8 cellular contexts compared by ENCODE assay signal in genomic region chr19:54190942-54191670, GRCh38. TPM values are rescaled to one million over a fixed set of nuclear protein-coding genes. Genes with fewer than 3 reads are reported as not detected.
DNase-seq lines count a peak whose midpoint lies in the region; ATAC-seq and TF ChIP-seq lines count a peak whose summit lies in the region.

TSS of gene TSEN34 (plus strand) at chr19:54191308. CDS start at chr19:54191365, 57 bp downstream.

- intact Hi-C loops in CD4-positive, alpha-beta memory T cell (cut with micrococcal nuclease), result loop anchor here (1.0 to 5.0 kb wide), 8 partner anchors 9 to 1931 kb away; partner anchors contain the start of genes CNOT3, LENG1, LENG9 and MYADM

- CTCF ChIA-PET in CD4-positive, alpha-beta memory T cell (lab: Charles Lee; ENCODE audit: partially characterized antibody), result interaction anchor here (1.9 to 5.0 kb wide), 4 partner anchors 12 to 76 kb away, joined by 7 to 56 read pairs (median 15); partner anchors contain the start of genes LENG1 and RPS9

- H3K9me3 Mint-ChIP-seq in CD4-positive, alpha-beta memory T cell, result peaks cover 0 to 1% (median 0%) of the 10 kb centered on the region in 8 donors
- H3K9me3 Mint-ChIP-seq in stimulated activated effector memory CD8-positive, alpha-beta T cell treated with anti-CD3 and anti-CD28 coated beads, Interleukin-12 subunit alpha, Interleukin-12 subunit beta, amount 100 ng/mL, for 72 hours, result no peaks in the 10 kb centered on the region

- peak within 1 kb of the TSS; percentile 94 to 100 (median 99) for H3K27ac Mint-ChIP-seq in CD4-positive, alpha-beta memory T cell
- H3K27ac Mint-ChIP-seq in stimulated activated effector memory CD8-positive, alpha-beta T cell treated with anti-CD3 and anti-CD28 coated beads, Interleukin-12 subunit alpha, Interleukin-12 subunit beta, amount 100 ng/mL, for 72 hours, result peak within 1 kb of the TSS; percentile 99

- H3K36me3 Mint-ChIP-seq in CD4-positive, alpha-beta memory T cell, result peaks cover 18 to 30% of the 10 kb centered on the region in 2 donors
- peaks cover 83% of the 10 kb centered on the region for H3K36me3 Mint-ChIP-seq in stimulated activated effector memory CD8-positive, alpha-beta T cell treated with anti-CD3 and anti-CD28 coated beads, Interleukin-12 subunit alpha, Interleukin-12 subunit beta, amount 100 ng/mL, for 72 hours

- peak within 1 kb of the TSS; percentile 99 for H3K27ac ChIP-seq in CD4-positive, alpha-beta memory T cell (ENCODE audit: low read depth, low read length)

- H3K9ac ChIP-seq in mucosa of stomach (ENCODE audit: low read length), result peak within 1 kb of the TSS; percentile 90

- POLR2A ChIA-PET in CD4-positive, alpha-beta memory T cell (lab: Charles Lee; ENCODE audit: partially characterized antibody), result interaction anchor here (0.7 to 7.3 kb wide), 17 partner anchors 11 to 1463 kb away, joined by 3 to 256 read pairs (median 5); partner anchors contain the start of genes CNOT3, LENG1, LENG8 and PRPF31

- no peaks in the 10 kb centered on the region for H3K27me3 Mint-ChIP-seq in CD4-positive, alpha-beta memory T cell

- H3K36me3 ChIP-seq in CD4-positive, alpha-beta memory T cell (ENCODE audit: insufficient read depth, low read length), result peaks cover 17% of the 10 kb centered on the region
- H3K36me3 ChIP-seq in mucosa of stomach (ENCODE audit: control insufficient read depth, insufficient read depth, low read length), result no peaks in the 10 kb centered on the region

- peak within 1 kb of the TSS; percentile 63 to 76 for H3K4me3 ChIP-seq in CD4-positive, alpha-beta memory T cell (ENCODE audit: low read length in 2 of 2)
- H3K4me3 ChIP-seq in epithelial cell of proximal tubule (ENCODE audit: low read depth, low read length) (peak within 1 kb of the TSS; percentile 87), mucosa of stomach (ENCODE audit: low read length) (peak within 1 kb of the TSS; percentile 77)

- H3K4me1 Mint-ChIP-seq in CD4-positive, alpha-beta memory T cell, result peaks cover 17 to 54% (median 34%) of the 10 kb centered on the region in 4 donors
- peaks cover 43% of the 10 kb centered on the region for H3K4me1 Mint-ChIP-seq in stimulated activated effector memory CD8-positive, alpha-beta T cell treated with anti-CD3 and anti-CD28 coated beads, Interleukin-12 subunit alpha, Interleukin-12 subunit beta, amount 100 ng/mL, for 72 hours

- TF ChIP-seq CTCF in epithelial cell of proximal tubule (conservative IDR thresholded peaks at IDR 0.05; ENCODE audit: low read depth, low read length), result no peak

- no peaks in the 10 kb centered on the region for H3K27me3 ChIP-seq in CD4-positive, alpha-beta memory T cell (ENCODE audit: insufficient read depth, low read length)
- H3K27me3 ChIP-seq in mucosa of stomach (ENCODE audit: control insufficient read depth, insufficient read depth, low read length), result no peaks in the 10 kb centered on the region

- H3K4me3 Mint-ChIP-seq in CD4-positive, alpha-beta memory T cell, result peak within 1 kb of the TSS; percentile 90 to 99 (median 96)
- H3K4me3 Mint-ChIP-seq in stimulated activated effector memory CD8-positive, alpha-beta T cell treated with anti-CD3 and anti-CD28 coated beads, Interleukin-12 subunit alpha, Interleukin-12 subunit beta, amount 100 ng/mL, for 72 hours, result peak within 1 kb of the TSS; percentile 95

- H3K4me1 ChIP-seq in CD4-positive, alpha-beta memory T cell (ENCODE audit: insufficient read depth, low read length), result peaks cover 30% of the 10 kb centered on the region
- H3K4me1 ChIP-seq in mucosa of stomach (ENCODE audit: control insufficient read depth, insufficient read depth, low read length), result peaks cover 33% of the 10 kb centered on the region

- no peaks in the 10 kb centered on the region for H3K9me3 ChIP-seq in CD4-positive, alpha-beta memory T cell (ENCODE audit: control insufficient read depth in 1 of 2, low read length in 2 of 2)
- no peaks in the 10 kb centered on the region for H3K9me3 ChIP-seq in mucosa of stomach (ENCODE audit: control insufficient read depth, low read length)

- peak; percentile 23 for ATAC-seq in GM19372 (IDR thresholded peaks at IDR 0.05; ENCODE audit: low read depth, unreplicated experiment)
- ATAC-seq in HG03469 (IDR thresholded peaks at IDR 0.05; ENCODE audit: unreplicated experiment), result peak; percentile 24
- peak; percentile 52 for ATAC-seq in stimulated activated effector memory CD8-positive, alpha-beta T cell treated with anti-CD3 and anti-CD28 coated beads, Interleukin-12 subunit alpha, Interleukin-12 subunit beta, amount 100 ng/mL, for 72 hours

- DNase-seq in CD4-positive, alpha-beta memory T cell, result peak in 2 of 5 donors; percentile 95 to 97
- DNase-seq in NCI-H82 (lab: John Stamatoyannopoulos, UW) (peak; percentile 89), epithelial cell of proximal tubule (ENCODE audit: low read depth) (no peak)
- DNase-seq in activated CD8-positive, alpha-beta memory T cell treated with anti-CD3 and anti-CD28 coated beads, Interleukin-2, amount 50 U/mL, for 1 hour (ENCODE audit: extremely low read depth), result peak; percentile 55
- peak in 1 of 2 donors; percentile 92 for DNase-seq in stimulated activated effector memory CD8-positive, alpha-beta T cell treated with anti-CD3 and anti-CD28 coated beads, Interleukin-12 subunit alpha, Interleukin-12 subunit beta, amount 100 ng/mL, for 72 hours (ENCODE audit: low spot score in 2 of 2)

RNA-seq across cellular contexts. Expression of gene TSEN34, which starts in this region (rescaled TPM):
- total RNA-seq in CD4-positive, alpha-beta memory T cell, result 10 to 100 TPM; 23.2 to 25.8 TPM
- polyA plus RNA-seq in CD4-positive, alpha-beta memory T cell, result 10 to 100 TPM; 20.3 to 39.6 TPM
- 154 and 174 TPM in 2 replicates for total RNA-seq in epithelial cell of proximal tubule
